1 cellular context compared by ENCODE assay signal in the genomic region with DNA sequence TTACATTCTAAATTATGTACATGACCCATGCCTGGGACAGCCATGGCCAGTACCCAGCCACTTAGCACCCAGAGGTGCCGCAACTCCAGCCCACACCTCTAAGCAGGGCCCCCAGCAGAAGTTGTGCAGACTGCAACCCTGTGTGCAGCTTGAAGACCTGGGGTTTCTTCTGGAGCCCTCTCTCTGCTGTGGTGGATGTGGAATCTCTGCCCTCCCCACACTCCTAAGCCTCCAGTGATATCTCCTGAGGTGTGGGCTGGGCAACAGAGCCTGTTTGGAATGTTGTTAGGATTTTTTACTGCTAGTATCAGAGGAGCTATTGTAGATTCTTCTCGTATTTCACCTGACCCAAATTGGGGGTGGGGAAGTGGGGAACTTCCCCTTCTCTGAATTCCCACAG.
TF ChIP-seq lines count a peak whose summit lies in the region.

No MANE protein-coding gene starts in this region.

TF ChIP-seq in H1, 55 proteins besides CTCF, POLR2A, EP300 and RAD21:
- TF ChIP-seq JUN (IDR thresholded peaks at IDR 0.05; ENCODE audit: low read depth, low read length) (no peak), CHD2 (IDR thresholded peaks at IDR 0.05; ENCODE audit: low read length) (no peak)
